In genomic region chr14:81303258-81303935, GRCh38 we compare ENCODE assay signal across 1 cellular context.
TF ChIP-seq lines count a peak whose summit lies in the region.

No MANE protein-coding gene starts in this region.

TF ChIP-seq in HepG2, 621 proteins besides CTCF, POLR2A, EP300 and RAD21 (continued from another document and continues in another):
- no peak for TF ChIP-seq RBM22 (optimal IDR thresholded peaks at IDR 0.05; ENCODE audit: low read length)
- no peak for TF ChIP-seq ARNT (IDR thresholded peaks at IDR 0.05)
- peak; percentile 95 for TF ChIP-seq IRF2 (CRISPR knock-in tag; IDR thresholded peaks at IDR 0.05)
- no peak for TF ChIP-seq CENPBD1 (CRISPR knock-in tag; IDR thresholded peaks at IDR 0.05; ENCODE audit: borderline replicate concordance, low read depth)
- TF ChIP-seq LRRFIP1 (CRISPR knock-in tag; conservative IDR thresholded peaks at IDR 0.05), result no peak
- TF ChIP-seq ZNF274 (CRISPR knock-in tag; IDR thresholded peaks at IDR 0.05), result no peak
- peak; percentile 64; the same call in 1 of the 2 replicates for TF ChIP-seq GATA4 (IDR thresholded peaks at IDR 0.05; ENCODE audit: borderline replicate concordance, low read depth)
- TF ChIP-seq ZNF276 (CRISPR knock-in tag; IDR thresholded peaks at IDR 0.05; ENCODE audit: low read depth), result no peak
- TF ChIP-seq GMEB2 (CRISPR knock-in tag; IDR thresholded peaks at IDR 0.05; ENCODE audit: low read depth), result no peak
- peak; percentile 69 for TF ChIP-seq FOXA1 (IDR thresholded peaks at IDR 0.05)
- peak; percentile 91; the same call in 1 of the 2 replicates for TF ChIP-seq FOXA1 (CRISPR knock-in tag; IDR thresholded peaks at IDR 0.05)
- TF ChIP-seq ELK4 (CRISPR knock-in tag; IDR thresholded peaks at IDR 0.05; ENCODE audit: borderline replicate concordance), result no peak
- peak; percentile 32; the same call in 1 of the 2 replicates for TF ChIP-seq ZNF281 (CRISPR knock-in tag; IDR thresholded peaks at IDR 0.05; ENCODE audit: borderline replicate concordance)
- TF ChIP-seq IRF1 (CRISPR knock-in tag; IDR thresholded peaks at IDR 0.05; ENCODE audit: low read depth), result no peak
- TF ChIP-seq ZNF557 (CRISPR knock-in tag; IDR thresholded peaks at IDR 0.05), result 0 out of 2 replicates have a peak, but pooled peaks have one; percentile 26
- TF ChIP-seq ATF2 (CRISPR knock-in tag; IDR thresholded peaks at IDR 0.05), result peak; percentile 99
- TF ChIP-seq ONECUT2 (CRISPR knock-in tag; IDR thresholded peaks at IDR 0.05), result peak; percentile 77; the same call in 1 of the 2 replicates
- peak; percentile 63 for TF ChIP-seq XRCC5 (optimal IDR thresholded peaks at IDR 0.05; ENCODE audit: low read length)
- TF ChIP-seq ISL2 (CRISPR knock-in tag; IDR thresholded peaks at IDR 0.05), result peak; percentile 82
- TF ChIP-seq ZNF431 (CRISPR knock-in tag; IDR thresholded peaks at IDR 0.05; ENCODE audit: borderline replicate concordance, low read depth), result no peak
- no peak for TF ChIP-seq EZH2 (conservative IDR thresholded peaks at IDR 0.05; ENCODE audit: low read depth, low read length)
- TF ChIP-seq PAF1 (CRISPR knock-in tag; IDR thresholded peaks at IDR 0.05), result no peak
- no peak for TF ChIP-seq ZNF160 (CRISPR knock-in tag; IDR thresholded peaks at IDR 0.05)
- no peak for TF ChIP-seq PHB2 (IDR thresholded peaks at IDR 0.05; ENCODE audit: partially characterized antibody)
- TF ChIP-seq ZC3H13 (CRISPR knock-in tag; IDR thresholded peaks at IDR 0.05), result no peak
- no peak for TF ChIP-seq GLMP (CRISPR knock-in tag; IDR thresholded peaks at IDR 0.05; ENCODE audit: borderline replicate concordance)
- TF ChIP-seq ARID2 (CRISPR knock-in tag; IDR thresholded peaks at IDR 0.05; ENCODE audit: borderline replicate concordance), result no peak
- peak; percentile 87 to 95 for TF ChIP-seq NR2F1 (CRISPR knock-in tag; IDR thresholded peaks at IDR 0.05)
- peak; percentile 95 for TF ChIP-seq HOXA3 (CRISPR knock-in tag; IDR thresholded peaks at IDR 0.05)
- no peak for TF ChIP-seq ZKSCAN1 (IDR thresholded peaks at IDR 0.05; ENCODE audit: low read length)
- TF ChIP-seq ZNF556 (CRISPR knock-in tag; IDR thresholded peaks at IDR 0.05; ENCODE audit: borderline replicate concordance), result no peak; the same call in 1 of the 2 replicates
- TF ChIP-seq U2AF1 (optimal IDR thresholded peaks at IDR 0.05; ENCODE audit: low read depth, low read length), result no peak
- peak; percentile 94 for TF ChIP-seq FOXK1 (CRISPR knock-in tag; IDR thresholded peaks at IDR 0.05; ENCODE audit: borderline replicate concordance, low read depth)
- peak; percentile 87 for TF ChIP-seq DMAP1 (CRISPR knock-in tag; IDR thresholded peaks at IDR 0.05)
- TF ChIP-seq ZNF564 (CRISPR knock-in tag; IDR thresholded peaks at IDR 0.05), result peak; percentile 58; the same call in 1 of the 2 replicates
- 0 out of 2 replicates have a peak, but pooled peaks have one; percentile 31 for TF ChIP-seq MXD3 (CRISPR knock-in tag; IDR thresholded peaks at IDR 0.05)
- no peak for TF ChIP-seq SETDB1 (CRISPR knock-in tag; IDR thresholded peaks at IDR 0.05; ENCODE audit: borderline replicate concordance)
- TF ChIP-seq GABPA (IDR thresholded peaks at IDR 0.05; ENCODE audit: low read depth, low read length), result no peak
- TF ChIP-seq GABPA (CRISPR knock-in tag; IDR thresholded peaks at IDR 0.05; ENCODE audit: low read depth), result peak; percentile 58; the same call in 1 of the 2 replicates
- TF ChIP-seq KLF16 (CRISPR knock-in tag; IDR thresholded peaks at IDR 0.05), result peak in 1 of 2 experiments; percentile 94; a peak in 2 of 4 replicates
- no peak for TF ChIP-seq NFRKB (IDR thresholded peaks at IDR 0.05)
- TF ChIP-seq BCL3 (CRISPR knock-in tag; IDR thresholded peaks at IDR 0.05), result no peak
- no peak for TF ChIP-seq ZNF296 (CRISPR knock-in tag; conservative IDR thresholded peaks at IDR 0.05)
- no peak for TF ChIP-seq ZFP36L2 (CRISPR knock-in tag; IDR thresholded peaks at IDR 0.05)
- peak; percentile 72; the same call in 1 of the 2 replicates for TF ChIP-seq SOX13 (IDR thresholded peaks at IDR 0.05)
- peak in 1 of 2 experiments; percentile 94; a peak in 2 of 4 replicates for TF ChIP-seq SOX13 (CRISPR knock-in tag; conservative IDR thresholded peaks at IDR 0.05 in 1 of 2, IDR thresholded peaks at IDR 0.05 in 1 of 2)
- 0 out of 2 replicates have a peak, but pooled peaks have one; percentile 20 for TF ChIP-seq MED13 (CRISPR knock-in tag; IDR thresholded peaks at IDR 0.05)
- TF ChIP-seq HMGXB4 (CRISPR knock-in tag; IDR thresholded peaks at IDR 0.05; ENCODE audit: borderline replicate concordance in 1 of 2, low read depth in 1 of 2), result no peak; a peak in 1 of 4 replicates
- peak; percentile 73 for TF ChIP-seq TCF7 (IDR thresholded peaks at IDR 0.05; ENCODE audit: low read depth)
